ENCODE assay signal across 14 cellular contexts in genomic region chr5:95955996-95956899, GRCh38. TPM values are rescaled to one million over a fixed set of nuclear protein-coding genes. Genes with fewer than 3 reads are reported as not detected.
DNase-seq lines count a peak whose midpoint lies in the region; ATAC-seq and TF ChIP-seq lines count a peak whose summit lies in the region.
"Had no signal": no experiment of that assay in that cellular context is flagged by ENCODE, and none has a peak within 500 bp of the region (broad histone marks: within the 10 kb centered on the region; RNA-seq: fewer than 3 reads in every experiment).

No MANE protein-coding gene starts in this region.

- H3K27me3 Mint-ChIP-seq in dendritic cell treated with granulocyte-macrophage colony-stimulating factor and Interleukin-4, amounts not matched to agents 40 ng/mL and 50 ng/mL, for 4 days: peaks cover 16% of the 10 kb centered on the region
- H3K27me3 Mint-ChIP-seq in T-helper 2 cell treated with Interferon-gamma antibody and Interleukin-4, amounts not matched to agents 5 μg/mL and 100 μg/mL, for 36 hours (ENCODE audit: low read depth): no peaks in the 10 kb centered on the region
- H3K27me3 Mint-ChIP-seq: activated CD4-positive, alpha-beta T cell treated with anti-CD3 and anti-CD28 coated beads, Interleukin-2, amount 10 ng/mL, durations not matched to agents 7 days and 5 days had no signal

- H3K9me3 Mint-ChIP-seq in dendritic cell treated with granulocyte-macrophage colony-stimulating factor and Interleukin-4, amounts not matched to agents 40 ng/mL and 50 ng/mL, for 4 days: no peaks in the 10 kb centered on the region
- H3K9me3 Mint-ChIP-seq in T-helper 2 cell treated with Interferon-gamma antibody and Interleukin-4, amounts not matched to agents 5 μg/mL and 100 μg/mL, for 36 hours: no peaks in the 10 kb centered on the region

- DNase-seq in CD1c-positive myeloid dendritic cell (ENCODE audit: extremely low spot score): peak; percentile 19
- DNase-seq in NCI-H446 treated with DMSO at 0.1 percent for 48 hours (lab: John Stamatoyannopoulos, UW): peak; percentile 92
- DNase-seq in islet precursor cell: no peak
- DNase-seq in ureter (ENCODE audit: low spot score): no peak
- no peak for DNase-seq in T-helper 2 cell treated with Interferon-gamma antibody and Interleukin-4, amounts not matched to agents 5 μg/mL and 100 μg/mL, for 36 hours (ENCODE audit: low spot score)
- DNase-seq: activated CD4-positive, alpha-beta T cell treated with anti-CD3 and anti-CD28 coated beads, Interleukin-2, amount 10 ng/mL, durations not matched to agents 7 days and 5 days; DMS53; NCI-H1694 treated with DMSO at 0.1 percent for 48 hours; Peyer's patch; uterus had no signal

- peaks cover 12% of the 10 kb centered on the region for H3K36me3 Mint-ChIP-seq in dendritic cell treated with granulocyte-macrophage colony-stimulating factor and Interleukin-4, amounts not matched to agents 40 ng/mL and 50 ng/mL, for 4 days (ENCODE audit: low read depth)
- peaks cover 13% of the 10 kb centered on the region for H3K36me3 Mint-ChIP-seq in T-helper 2 cell treated with Interferon-gamma antibody and Interleukin-4, amounts not matched to agents 5 μg/mL and 100 μg/mL, for 36 hours (ENCODE audit: low read depth)

- H3K4me3 Mint-ChIP-seq in dendritic cell treated with granulocyte-macrophage colony-stimulating factor and Interleukin-4, amounts not matched to agents 40 ng/mL and 50 ng/mL, for 4 days: no peak overlapping the region
- no peak overlapping the region for H3K4me3 Mint-ChIP-seq in T-helper 2 cell treated with Interferon-gamma antibody and Interleukin-4, amounts not matched to agents 5 μg/mL and 100 μg/mL, for 36 hours
- H3K4me3 Mint-ChIP-seq: activated CD4-positive, alpha-beta T cell treated with anti-CD3 and anti-CD28 coated beads, Interleukin-2, amount 10 ng/mL, durations not matched to agents 7 days and 5 days had no signal

- TF ChIP-seq CTCF in neutrophil (IDR thresholded peaks at IDR 0.05): no peak

- no peaks in the 10 kb centered on the region for H3K27me3 ChIP-seq in neutrophil
- H3K27me3 ChIP-seq: Peyer's patch, uterus had no signal

- no peaks in the 10 kb centered on the region for H3K9me3 ChIP-seq in neutrophil
- H3K9me3 ChIP-seq: Peyer's patch, uterus had no signal

- H3K27ac Mint-ChIP-seq in dendritic cell treated with granulocyte-macrophage colony-stimulating factor and Interleukin-4, amounts not matched to agents 40 ng/mL and 50 ng/mL, for 4 days: peak overlapping the region; percentile 49
- no peak overlapping the region for H3K27ac Mint-ChIP-seq in T-helper 2 cell treated with Interferon-gamma antibody and Interleukin-4, amounts not matched to agents 5 μg/mL and 100 μg/mL, for 36 hours
- H3K27ac Mint-ChIP-seq: activated CD4-positive, alpha-beta T cell treated with anti-CD3 and anti-CD28 coated beads, Interleukin-2, amount 10 ng/mL, durations not matched to agents 7 days and 5 days had no signal

- H3K36me3 ChIP-seq in neutrophil: no peaks in the 10 kb centered on the region
- H3K36me3 ChIP-seq: Peyer's patch, uterus had no signal

- peaks cover 57 to 63% of the 10 kb centered on the region in 2 experiments for H3K4me1 ChIP-seq in neutrophil (ENCODE audit: control insufficient read depth in 1 of 2, insufficient read depth in 1 of 2, low read depth in 1 of 2, low read length in 1 of 2)
- H3K4me1 ChIP-seq: uterus had no signal

- H3K4me1 Mint-ChIP-seq in dendritic cell treated with granulocyte-macrophage colony-stimulating factor and Interleukin-4, amounts not matched to agents 40 ng/mL and 50 ng/mL, for 4 days (ENCODE audit: low read depth): peaks cover 69% of the 10 kb centered on the region
- H3K4me1 Mint-ChIP-seq in T-helper 2 cell treated with Interferon-gamma antibody and Interleukin-4, amounts not matched to agents 5 μg/mL and 100 μg/mL, for 36 hours (ENCODE audit: low read depth): peaks cover 43% of the 10 kb centered on the region

- no peak overlapping the region for H3K4me3 ChIP-seq in neutrophil (ENCODE audit: low read depth in 1 of 2, low read length in 1 of 2)
- H3K4me3 ChIP-seq: Peyer's patch, uterus had no signal

- intact Hi-C loops in dendritic cell treated with granulocyte-macrophage colony-stimulating factor and Interleukin-4, amounts not matched to agents 40 ng/mL and 50 ng/mL, for 4 days (cut with micrococcal nuclease): no loop called here

- no peak for ATAC-seq in GM21723 (IDR thresholded peaks at IDR 0.05; ENCODE audit: unreplicated experiment)

- peak overlapping the region; percentile 42 for H3K27ac ChIP-seq in neutrophil
- H3K27ac ChIP-seq: HL-60, Peyer's patch, uterus had no signal

RNA-seq across cellular contexts. Expression of gene ELL2, which starts 5.4 kb away (rescaled TPM):
- 77.8 TPM for total RNA-seq in ureter

Comparison
In these comparisons a context has a peak if more than half of its experiments do, and no peak if none do; other contexts are left out.
1. DNase-seq: peak in CD1c-positive myeloid dendritic cell (single experiment) and NCI-H446 treated with DMSO at 0.1 percent for 48 hours (single experiment); none in islet precursor cell (single experiment), ureter (single experiment) and T-helper 2 cell treated with Interferon-gamma antibody and Interleukin-4, amounts not matched to agents 5 μg/mL and 100 μg/mL, for 36 hours (single experiment).